ENCODE assay signal across 9 cellular contexts in the genomic region with DNA sequence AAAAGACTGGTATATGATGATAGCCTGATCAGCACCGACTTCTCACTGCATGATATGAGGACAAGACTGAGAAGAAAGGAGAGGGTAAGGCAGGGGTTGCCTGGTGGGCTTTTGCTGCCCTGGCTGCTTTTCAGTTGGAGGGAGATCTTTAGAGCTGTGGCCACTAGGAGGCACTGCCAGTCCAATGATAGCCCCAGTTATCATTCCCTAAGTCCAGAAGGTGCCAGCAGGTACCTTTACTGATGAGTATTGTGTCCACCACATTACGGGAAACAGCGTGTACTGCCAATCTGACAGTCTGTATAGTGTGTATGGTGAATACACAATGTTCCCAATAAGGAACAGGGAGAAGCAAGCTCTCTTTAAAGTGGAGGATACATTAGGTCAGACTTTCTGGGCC. TPM values are rescaled to one million over a fixed set of nuclear protein-coding genes. Genes with fewer than 3 reads are reported as not detected.
A peak's percentile ranks its signal among the peaks of the same experiment; 100 is the strongest.
DNase-seq lines count a peak whose midpoint lies in the region; TF ChIP-seq lines count a peak whose summit lies in the region.
"Had no signal": no experiment of that assay in that cellular context is flagged by ENCODE, and none has a peak within 500 bp of the region (broad histone marks: within the 10 kb centered on the region; RNA-seq: fewer than 3 reads in every experiment).

No MANE protein-coding gene starts in this region.

- H3K4me1 ChIP-seq in adrenal gland (replicated peaks in 1 of 2) (no peaks in the 10 kb centered on the region), suprapubic skin (peaks cover 6% of the 10 kb centered on the region)
- H3K4me1 ChIP-seq: HAP-1 had no signal

- TF ChIP-seq CTCF in AG04449 (IDR thresholded peaks at IDR 0.05; ENCODE audit: insufficient read depth, low read length, missing control alignments) (peak; percentile 39), GM12875 (IDR thresholded peaks at IDR 0.05; ENCODE audit: borderline replicate concordance, insufficient read depth, low read depth, low read length) (peak; percentile 66), adrenal gland (IDR thresholded peaks at IDR 0.05) (peak in 4 of 6 experiments; percentile 37 to 48 (median 43)), suprapubic skin (IDR thresholded peaks at IDR 0.05) (peak in 1 of 2 donors; percentile 9)

- POLR2A ChIA-PET in AG04449 (lab: Yijun Ruan, JAX): no interaction called here

- H3K36me3 ChIP-seq in adrenal gland (replicated peaks in 1 of 2): no peaks in the 10 kb centered on the region
- no peaks in the 10 kb centered on the region for H3K36me3 ChIP-seq in suprapubic skin
- H3K36me3 ChIP-seq: HAP-1 had no signal

- no peaks in the 10 kb centered on the region for H3K9me3 ChIP-seq in adrenal gland (replicated peaks in 1 of 3)
- no peaks in the 10 kb centered on the region for H3K9me3 ChIP-seq in suprapubic skin
- H3K9me3 ChIP-seq: HAP-1 had no signal

- intact Hi-C loops in adrenal gland (cut with DNase I): no loop called here

- peaks cover 22% of the 10 kb centered on the region for H3K27me3 ChIP-seq in adrenal gland
- H3K27me3 ChIP-seq in suprapubic skin: peaks cover 19% of the 10 kb centered on the region

- no peak for TF ChIP-seq EP300 in suprapubic skin (IDR thresholded peaks at IDR 0.05)

- DNase-seq in AG04449 (ENCODE audit: low read depth, low spot score) (no peak), NCI-H1105 (lab: John Stamatoyannopoulos, UW) (peak; percentile 11), adrenal gland (peak in 2 of 7 donors; percentile 14 to 35), lung microvascular endothelial cell (ENCODE audit: low read depth in 2 of 2) (peak; percentile 55 to 69), NCI-H128 (lab: John Stamatoyannopoulos, UW; ENCODE audit: unreplicated experiment) (no peak), putamen (ENCODE audit: low spot score) (no peak), suprapubic skin (ENCODE audit: low spot score in 2 of 2) (no peak)

- WGBS in adrenal gland, 4 donors: 50 to 63% (median 58%) methylated on average over 3 of the region's 3 CpGs
- WGBS in suprapubic skin: 44% methylated on average over 3 of the region's 3 CpGs

- TF ChIP-seq POLR2A in adrenal gland (IDR thresholded peaks at IDR 0.05) (no peak), suprapubic skin (IDR thresholded peaks at IDR 0.05) (no peak)

- CTCF ChIA-PET in AG04449 (lab: Yijun Ruan, JAX): interaction anchor here (1.0 to 2.5 kb wide), 19 partner anchors 10 to 553 kb away, joined by 3 to 51 read pairs (median 4); no protein-coding TSS in a partner anchor

- H3K27ac ChIP-seq in adrenal gland (no peak overlapping the region), suprapubic skin (no peak overlapping the region)

- no peak overlapping the region for H3K4me3 ChIP-seq in AG04449 (ENCODE audit: low read depth, low read length)
- no peak overlapping the region for H3K4me3 ChIP-seq in GM12875 (ENCODE audit: low read depth, low read length)
- no peak overlapping the region for H3K4me3 ChIP-seq in adrenal gland
- no peak overlapping the region for H3K4me3 ChIP-seq in suprapubic skin
- H3K4me3 ChIP-seq: HAP-1 had no signal

RNA-seq across cellular contexts. Expression of a gene that starts 55.8 kb away (rescaled TPM):
- under 1 TPM in 1 of 8 donors, not detected in 7; 0.49 TPM for total RNA-seq in adrenal gland
- polyA plus RNA-seq in adrenal gland: under 1 TPM in 1 of 3 donors, not detected in 2; 0.77 TPM
- not detected in 2 replicates for total RNA-seq in lung microvascular endothelial cell
- not detected for total RNA-seq in suprapubic skin

Comparison
In these comparisons a context has a peak if more than half of its experiments do, and no peak if none do; other contexts are left out.
1. DNase-seq: peak in NCI-H1105 (single experiment) and lung microvascular endothelial cell (2 of 2); none in AG04449 (single experiment), NCI-H128 (single experiment), putamen (single experiment) and suprapubic skin (0 of 2).